17 cellular contexts compared by ENCODE assay signal in genomic region chr1:59972216-59972924, GRCh38. TPM values are rescaled to one million over a fixed set of nuclear protein-coding genes. Genes with fewer than 3 reads are reported as not detected.
DNase-seq lines count a peak whose midpoint lies in the region; ATAC-seq, FAIRE-seq and TF ChIP-seq lines count a peak whose summit lies in the region.
"Had no signal": no experiment of that assay in that cellular context is flagged by ENCODE, and none has a peak within 500 bp of the region (broad histone marks: within the 10 kb centered on the region; RNA-seq: fewer than 3 reads in every experiment).

No MANE protein-coding gene starts in this region.

- H3K4me3 ChIP-seq in small intestine (ENCODE audit: low read depth in 1 of 2, low read length in 2 of 2) = no peak overlapping the region
- H3K4me3 ChIP-seq: gastrocnemius medialis, Peyer's patch had no signal

- WGBS in small intestine, 3 donors = 88 to 90% (median 89%) methylated on average over 20 of the region's 20 CpGs

- ATAC-seq in GM18498 (IDR thresholded peaks at IDR 0.05; ENCODE audit: unreplicated experiment) = no peak

- no peak overlapping the region for H3K27ac ChIP-seq in small intestine (ENCODE audit: low read depth in 1 of 2, low read length in 1 of 2)
- H3K27ac ChIP-seq: gastrocnemius medialis, Peyer's patch had no signal

- H3K9me3 ChIP-seq in small intestine (ENCODE audit: control insufficient read depth, low read depth) = no peaks in the 10 kb centered on the region
- H3K9me3 ChIP-seq: gastrocnemius medialis, Peyer's patch had no signal

- no peaks in the 10 kb centered on the region for H3K4me1 ChIP-seq in small intestine (ENCODE audit: control insufficient read depth in 2 of 2, insufficient read depth in 1 of 2, low read depth in 1 of 2, low read length in 1 of 2)
- H3K4me1 ChIP-seq: Peyer's patch had no signal

- H3K36me3 ChIP-seq in small intestine (ENCODE audit: control insufficient read depth in 2 of 2, insufficient read depth in 2 of 2, low read length in 2 of 2) = no peaks in the 10 kb centered on the region
- H3K36me3 ChIP-seq: gastrocnemius medialis, Peyer's patch had no signal

- H3K27me3 ChIP-seq in small intestine (ENCODE audit: control insufficient read depth in 2 of 2, insufficient read depth in 2 of 2, low read length in 2 of 2) = peaks cover 0 to 4% of the 10 kb centered on the region in 2 donors
- H3K27me3 ChIP-seq: gastrocnemius medialis, Peyer's patch had no signal

- DNase-seq in AG08395 (ENCODE audit: low spot score) (peak; percentile 45), GM03348 (ENCODE audit: low spot score) (peak; percentile 20), NCI-H2196 (lab: John Stamatoyannopoulos, UW; ENCODE audit: unreplicated experiment) (peak; percentile 18), fibroblast of gingiva (ENCODE audit: low read depth) (peak; percentile 81), small intestine (no peak), GM13977 (ENCODE audit: low spot score) (no peak), hepatic stellate cell (ENCODE audit: low spot score) (no peak)
- DNase-seq: activated naive CD4-positive, alpha-beta T cell treated with anti-CD3 and anti-CD28 coated beads, Interleukin-2, amount 10 ng/mL, durations not matched to agents 7 days and 5 days; effector CD8-positive, alpha-beta T cell; gastrocnemius medialis; Karpas-422; mesenchymal stem cell; Peyer's patch; stimulated activated CD4-positive, alpha-beta T cell treated with anti-CD3 and anti-CD28 coated beads, Interleukin-1b, Interleukin-23, amount 100 ng/mL, for 48 hours had no signal

- TF ChIP-seq CTCF in GM13977 (IDR thresholded peaks at IDR 0.05; ENCODE audit: extremely low read depth, insufficient read depth, missing control alignments) = no peak

- no peak for FAIRE-seq in small intestine (lab: Jason Lieb, UNC)
- FAIRE-seq: bronchial epithelial cell had no signal

- in situ Hi-C loops in GM13977 (cut with MboI; ENCODE audit: low pct_unique_long_range_greater_than_20kb, low sequenced_read_pairs, unreplicated experiment) = no loop called here

RNA-seq across cellular contexts. Expression of gene CYP2J2, which starts 45.8 kb away (rescaled TPM):
- polyA plus RNA-seq in small intestine = 10 to 100 TPM; 24.2 to 87.4 (median 48.4) TPM
- polyA plus RNA-seq: neural cell had no signal

Comparison
In these comparisons a context has a peak if more than half of its experiments do, and no peak if none do; other contexts are left out.
1. DNase-seq: peak in AG08395 (single experiment), GM03348 (single experiment), NCI-H2196 (single experiment) and fibroblast of gingiva (single experiment); none in small intestine (single experiment), GM13977 (single experiment) and hepatic stellate cell (single experiment).